ENCODE assay signal across 1 cellular context in genomic region chr12:50219544-50219943, GRCh38.
TF ChIP-seq lines count a peak whose summit lies in the region.

No MANE protein-coding gene starts in this region.

TF ChIP-seq in HepG2, 621 proteins besides CTCF, POLR2A, EP300 and RAD21 (continued from another document):
- no peak for TF ChIP-seq ZNF318 (CRISPR knock-in tag; IDR thresholded peaks at IDR 0.05)
- no peak for TF ChIP-seq KMT2A (CRISPR knock-in tag; IDR thresholded peaks at IDR 0.05)
- TF ChIP-seq RBFOX2 (IDR thresholded peaks at IDR 0.05; ENCODE audit: low read depth, low read length) = no peak
- TF ChIP-seq, protein P1, sequence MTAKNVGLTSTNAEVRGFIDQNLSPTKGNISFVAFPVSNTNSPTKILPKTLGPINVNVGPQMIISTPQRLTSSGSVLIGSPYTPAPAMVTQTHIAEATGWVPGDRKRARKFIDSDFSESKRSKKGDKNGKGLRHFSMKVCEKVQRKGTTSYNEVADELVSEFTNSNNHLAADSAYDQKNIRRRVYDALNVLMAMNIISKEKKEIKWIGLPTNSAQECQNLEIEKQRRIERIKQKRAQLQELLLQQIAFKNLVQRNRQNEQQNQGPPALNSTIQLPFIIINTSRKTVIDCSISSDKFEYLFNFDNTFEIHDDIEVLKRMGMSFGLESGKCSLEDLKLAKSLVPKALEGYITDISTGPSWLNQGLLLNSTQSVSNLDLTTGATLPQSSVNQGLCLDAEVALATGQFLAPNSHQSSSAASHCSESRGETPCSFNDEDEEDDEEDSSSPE (CRISPR knock-in tag; IDR thresholded peaks at IDR 0.05) = no peak
- TF ChIP-seq PLRG1 (conservative IDR thresholded peaks at IDR 0.05) = no peak
- TF ChIP-seq, protein P2, sequence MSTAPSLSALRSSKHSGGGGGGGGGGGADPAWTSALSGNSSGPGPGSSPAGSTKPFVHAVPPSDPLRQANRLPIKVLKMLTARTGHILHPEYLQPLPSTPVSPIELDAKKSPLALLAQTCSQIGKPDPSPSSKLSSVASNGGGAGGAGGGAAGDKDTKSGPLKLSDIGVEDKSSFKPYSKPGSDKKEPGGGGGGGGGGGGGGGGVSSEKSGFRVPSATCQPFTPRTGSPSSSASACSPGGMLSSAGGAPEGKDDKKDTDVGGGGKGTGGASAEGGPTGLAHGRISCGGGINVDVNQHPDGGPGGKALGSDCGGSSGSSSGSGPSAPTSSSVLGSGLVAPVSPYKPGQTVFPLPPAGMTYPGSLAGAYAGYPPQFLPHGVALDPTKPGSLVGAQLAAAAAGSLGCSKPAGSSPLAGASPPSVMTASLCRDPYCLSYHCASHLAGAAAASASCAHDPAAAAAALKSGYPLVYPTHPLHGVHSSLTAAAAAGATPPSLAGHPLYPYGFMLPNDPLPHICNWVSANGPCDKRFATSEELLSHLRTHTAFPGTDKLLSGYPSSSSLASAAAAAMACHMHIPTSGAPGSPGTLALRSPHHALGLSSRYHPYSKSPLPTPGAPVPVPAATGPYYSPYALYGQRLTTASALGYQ (CRISPR knock-in tag; IDR thresholded peaks at IDR 0.05) = no peak
TF ChIP-seq in HepG2: peak in this region for 0.
